In genomic region chr11:44833869-44834452, GRCh38 we compare ENCODE assay signal across 12 cellular contexts.
DNase-seq lines count a peak whose midpoint lies in the region; ATAC-seq and TF ChIP-seq lines count a peak whose summit lies in the region.
"Had no signal": no experiment of that assay in that cellular context is flagged by ENCODE, and none has a peak within 500 bp of the region (broad histone marks: within the 10 kb centered on the region; RNA-seq: fewer than 3 reads in every experiment).

No MANE protein-coding gene starts in this region.

- peak overlapping the region; percentile 89 to 98 (median 94) for H3K27ac Mint-ChIP-seq in brain
- H3K27ac Mint-ChIP-seq: immature natural killer cell; natural killer cell treated with Interleukin-12 subunit alpha and Interleukin-12 subunit beta and Interleukin-15 and Interleukin-18, amount 100 ng/mL, for 72 hours had no signal

- no peak for TF ChIP-seq POLR2A in gastrocnemius medialis (IDR thresholded peaks at IDR 0.05)

- DNase-seq in NCI-H345 (lab: John Stamatoyannopoulos, UW) (peak; percentile 8), NCI-H345 treated with DMSO at 0.1 percent for 48 hours (lab: John Stamatoyannopoulos, UW; ENCODE audit: unreplicated experiment) (no peak), lower lobe of right lung (no peak), gastrocnemius medialis (no peak), GM10248 (ENCODE audit: extremely low spot score) (no peak), NOMO-1 treated with dmso at 0.1 percent for 144 hours (lab: John Stamatoyannopoulos, UW; ENCODE audit: unreplicated experiment) (no peak), NCI-H1092 (lab: John Stamatoyannopoulos, UW) (no peak)
- DNase-seq: activated CD4-positive, alpha-beta T cell treated with anti-CD3 and anti-CD28 coated beads, Interleukin-2, amount 50 U/mL, for 48 hours; immature natural killer cell had no signal

- CTCF ChIA-PET in GM10248 (lab: Yijun Ruan, JAX) = no interaction called here

- H3K27ac ChIP-seq in lower lobe of right lung = peak overlapping the region; percentile 31
- H3K27ac ChIP-seq in gastrocnemius medialis = peak overlapping the region; percentile 29 to 64 (median 46)
- H3K27ac ChIP-seq: A549 had no signal

- no peak overlapping the region for H3K4me3 ChIP-seq in lower lobe of right lung
- H3K4me3 ChIP-seq in gastrocnemius medialis = no peak overlapping the region
- H3K4me3 ChIP-seq: A549 had no signal

- H3K4me1 ChIP-seq in lower lobe of right lung (peaks cover 5% of the 10 kb centered on the region), gastrocnemius medialis (no peaks in the 10 kb centered on the region)
- H3K4me1 ChIP-seq: A549 had no signal

- peaks cover 22% of the 10 kb centered on the region for H3K36me3 Mint-ChIP-seq in brain
- H3K36me3 Mint-ChIP-seq: immature natural killer cell; natural killer cell treated with Interleukin-12 subunit alpha and Interleukin-12 subunit beta and Interleukin-15 and Interleukin-18, amount 100 ng/mL, for 72 hours had no signal

- peaks cover 5 to 29% (median 14%) of the 10 kb centered on the region in 5 experiments for H3K9me3 Mint-ChIP-seq in brain
- H3K9me3 Mint-ChIP-seq: natural killer cell treated with Interleukin-12 subunit alpha and Interleukin-12 subunit beta and Interleukin-15 and Interleukin-18, amount 100 ng/mL, for 72 hours had no signal

- in situ Hi-C loops in gastrocnemius medialis (cut with MboI; ENCODE audit: low sequenced_read_pairs in 4 of 4) = no loop called here

- H3K9me3 ChIP-seq in lower lobe of right lung (no peaks in the 10 kb centered on the region), gastrocnemius medialis (no peaks in the 10 kb centered on the region)

- intact Hi-C loops in lower lobe of right lung (cut with DNase I) = no loop called here
- intact Hi-C loops in gastrocnemius medialis (cut with DNase I; ENCODE audit: low total_unique reads) = no loop called here

- peak overlapping the region in 4 of 5 experiments; percentile 47 to 77 (median 61) for H3K4me3 Mint-ChIP-seq in brain
- H3K4me3 Mint-ChIP-seq: immature natural killer cell; natural killer cell treated with Interleukin-12 subunit alpha and Interleukin-12 subunit beta and Interleukin-15 and Interleukin-18, amount 100 ng/mL, for 72 hours had no signal

- ATAC-seq in lower lobe of right lung (no peak), gastrocnemius medialis (no peak)
- ATAC-seq: A549; natural killer cell treated with Interleukin-12 subunit alpha and Interleukin-12 subunit beta and Interleukin-15 and Interleukin-18, amount 100 ng/mL, for 72 hours had no signal

- no peaks in the 10 kb centered on the region for H3K36me3 ChIP-seq in lower lobe of right lung
- no peaks in the 10 kb centered on the region for H3K36me3 ChIP-seq in gastrocnemius medialis

- no peaks in the 10 kb centered on the region for H3K27me3 ChIP-seq in lower lobe of right lung (ENCODE audit: low read depth)
- H3K27me3 ChIP-seq in gastrocnemius medialis = peaks cover 0 to 5% (median 2%) of the 10 kb centered on the region in 3 donors

- POLR2A ChIA-PET in GM10248 (lab: Yijun Ruan, JAX) = no interaction called here

- no peaks in the 10 kb centered on the region for H3K27me3 Mint-ChIP-seq in brain

- peaks cover 50% of the 10 kb centered on the region for H3K4me1 Mint-ChIP-seq in brain
- H3K4me1 Mint-ChIP-seq: immature natural killer cell had no signal

- TF ChIP-seq CTCF in brain (conservative IDR thresholded peaks at IDR 0.05) (no peak), lower lobe of right lung (IDR thresholded peaks at IDR 0.05) (no peak), gastrocnemius medialis (IDR thresholded peaks at IDR 0.05 in 4 of 5, conservative IDR thresholded peaks at IDR 0.05 in 1 of 5) (no peak), GM10248 (IDR thresholded peaks at IDR 0.05; ENCODE audit: control extremely low read depth, extremely low read depth, low read depth, missing control alignments) (no peak)
